In genomic region chr7:5527038-5527339, GRCh38 we compare ENCODE assay signal across 8 cellular contexts. TPM values are rescaled to one million over a fixed set of nuclear protein-coding genes. Genes with fewer than 3 reads are reported as not detected.
DNase-seq lines count a peak whose midpoint lies in the region; ATAC-seq and TF ChIP-seq lines count a peak whose summit lies in the region.
"Not testable (repeated sequence)": the region's sequence is repeated elsewhere in the genome, so short reads cannot be mapped to it uniquely, and the experiment has no call there.

No MANE protein-coding gene starts in this region.

- WGBS in trophoblast cell (ENCODE audit: extremely low coverage, insufficient coverage, insufficient read length) = no CpG with 5 or more reads among the region's 2 CpGs

- not testable (repeated sequence) for TF ChIP-seq CTCF in MM.1S (IDR thresholded peaks at IDR 0.05; ENCODE audit: low read length); activated CD8-positive, alpha-beta T cell treated with anti-CD3 and anti-CD28 coated beads for 36 hours (IDR thresholded peaks at IDR 0.05); brain (conservative IDR thresholded peaks at IDR 0.05); fibroblast of lung (conservative IDR thresholded peaks at IDR 0.05 in 1 of 2, IDR thresholded peaks at IDR 0.05 in 1 of 2; ENCODE audit: low read depth in 1 of 2, low read length in 2 of 2); tibial artery (IDR thresholded peaks at IDR 0.05)

- H3K18ac ChIP-seq in trophoblast cell (ENCODE audit: low read length) = not testable (repeated sequence)

- not testable (repeated sequence) for ATAC-seq in activated CD8-positive, alpha-beta T cell treated with anti-CD3 and anti-CD28 coated beads for 36 hours; memory B cell (ENCODE audit: low read depth)

- peaks cover 35% of the 10 kb centered on the region for H3K79me1 ChIP-seq in trophoblast cell (ENCODE audit: low read length)

- not testable (repeated sequence) for H2AFZ ChIP-seq in MM.1S (ENCODE audit: low read length); fibroblast of lung (ENCODE audit: low read length); trophoblast cell (ENCODE audit: insufficient read depth, low read length, poor library complexity)

- not testable (repeated sequence) for H2BK5ac ChIP-seq in trophoblast cell (ENCODE audit: low read depth, low read length, poor library complexity)

- not testable (repeated sequence) for H3K4ac ChIP-seq in trophoblast cell (ENCODE audit: low read depth, low read length)

- peaks cover 57% of the 10 kb centered on the region for H3F3A ChIP-seq in MM.1S (ENCODE audit: insufficient read depth, low read length)

- DNase-seq in CD8-positive, alpha-beta memory T cell; MM.1S; activated CD8-positive, alpha-beta T cell treated with anti-CD3 and anti-CD28 coated beads for 36 hours; fibroblast of lung (ENCODE audit: low read depth in 2 of 2); memory B cell (ENCODE audit: low spot score in 2 of 2); trophoblast cell; tibial artery: not testable (repeated sequence)

- H3K9me2 ChIP-seq in MM.1S (replicated peaks; ENCODE audit: insufficient read depth, low read length) = not testable (repeated sequence)

- peaks cover 33% of the 10 kb centered on the region for H4K20me1 ChIP-seq in MM.1S (ENCODE audit: insufficient read depth, low read length)
- H4K20me1 ChIP-seq in fibroblast of lung (ENCODE audit: control insufficient read depth, extremely low read depth, insufficient read depth, low read length) = not testable (repeated sequence)

- H3K23ac ChIP-seq in trophoblast cell (ENCODE audit: low read length) = not testable (repeated sequence)

- H3K4me1 ChIP-seq in CD8-positive, alpha-beta memory T cell (ENCODE audit: insufficient read depth, low read length) = peaks cover 29% of the 10 kb centered on the region
- H3K4me1 ChIP-seq in MM.1S (ENCODE audit: low read length) = peaks cover 13% of the 10 kb centered on the region
- not testable (repeated sequence) for H3K4me1 ChIP-seq in fibroblast of lung (ENCODE audit: control insufficient read depth, extremely low read depth, insufficient read depth, low read length)
- H3K4me1 ChIP-seq in trophoblast cell (ENCODE audit: control insufficient read depth in 1 of 2, insufficient read depth in 2 of 2, low read length in 2 of 2) = peaks cover 11 to 18% of the 10 kb centered on the region in 2 experiments
- H3K4me1 ChIP-seq in tibial artery = peaks cover 0 to 18% (median 4%) of the 10 kb centered on the region in 4 donors

- H3K4me3 Mint-ChIP-seq in CD8-positive, alpha-beta memory T cell = peak overlapping the region; percentile 97 to 100 (median 99)
- peak overlapping the region; percentile 96 for H3K4me3 Mint-ChIP-seq in activated CD8-positive, alpha-beta T cell treated with anti-CD3 and anti-CD28 coated beads for 36 hours
- H3K4me3 Mint-ChIP-seq in brain (peak overlapping the region; percentile 91 to 99 (median 97)), memory B cell (peak overlapping the region; percentile 93)

- not testable (repeated sequence) for H3K14ac ChIP-seq in trophoblast cell (ENCODE audit: low read length)

- H3K36me3 ChIP-seq in CD8-positive, alpha-beta memory T cell (ENCODE audit: insufficient read depth, low read length) = peaks cover 40% of the 10 kb centered on the region
- H3K36me3 ChIP-seq in MM.1S (replicated peaks; ENCODE audit: insufficient read depth, low read length) (peaks cover 18% of the 10 kb centered on the region), fibroblast of lung (ENCODE audit: control insufficient read depth, insufficient read depth, low read length) (peaks cover 36% of the 10 kb centered on the region), trophoblast cell (ENCODE audit: control insufficient read depth in 1 of 2, insufficient read depth in 2 of 2, low read length in 2 of 2) (peaks cover 40 to 48% of the 10 kb centered on the region in 2 experiments), tibial artery (peaks cover 39 to 70% (median 49%) of the 10 kb centered on the region in 3 donors)

- not testable (repeated sequence) for H4K91ac ChIP-seq in trophoblast cell (ENCODE audit: low read depth, low read length)

- H3K27ac ChIP-seq in CD8-positive, alpha-beta memory T cell (ENCODE audit: low read depth, low read length) = not testable (repeated sequence)
- peak overlapping the region; percentile 8; the same call in 1 of the 2 replicates for H3K27ac ChIP-seq in MM.1S (ENCODE audit: low read length)
- peak overlapping the region; percentile 78 for H3K27ac ChIP-seq in fibroblast of lung (ENCODE audit: insufficient read depth, low read length)
- H3K27ac ChIP-seq in trophoblast cell (ENCODE audit: low read depth, low read length) = peak overlapping the region; percentile 71
- peak overlapping the region; percentile 97 to 98 for H3K27ac ChIP-seq in tibial artery

- H3K9me3 ChIP-seq in CD8-positive, alpha-beta memory T cell (ENCODE audit: low read length); MM.1S (replicated peaks; ENCODE audit: insufficient read depth, low read length); fibroblast of lung (ENCODE audit: control insufficient read depth, insufficient read depth, low read depth, low read length); tibial artery: not testable (repeated sequence)
- H3K9me3 ChIP-seq in trophoblast cell (ENCODE audit: insufficient read depth, low read depth, low read length) = peaks cover 14% of the 10 kb centered on the region

- H3K27me3 ChIP-seq in CD8-positive, alpha-beta memory T cell (ENCODE audit: insufficient read depth, low read length, poor library complexity, severe bottlenecking); MM.1S (replicated peaks; ENCODE audit: insufficient read depth, low read length); fibroblast of lung (ENCODE audit: control insufficient read depth, insufficient read depth, low read length); trophoblast cell (ENCODE audit: insufficient read depth, low read length); tibial artery: not testable (repeated sequence)

- intact Hi-C loops in activated CD8-positive, alpha-beta T cell treated with anti-CD3 and anti-CD28 coated beads for 36 hours (cut with micrococcal nuclease); tibial artery (cut with DNase I; ENCODE audit: low total_unique reads): not testable (repeated sequence)

- CTCF ChIA-PET in CD8-positive, alpha-beta memory T cell (lab: Charles Lee) = interaction anchor here (1.2 kb wide), 1 partner anchor 32 kb away, joined by 3 read pairs; no protein-coding TSS in a partner anchor
- CTCF ChIA-PET in activated CD8-positive, alpha-beta T cell treated with anti-CD3 and anti-CD28 coated beads for 36 hours (lab: Charles Lee) = interaction anchor here (3.9 kb wide), 1 partner anchor 32 kb away, joined by 29 read pairs; no protein-coding TSS in a partner anchor

- peaks cover 0 to 14% (median 0%) of the 10 kb centered on the region in 5 donors for H3K9me3 Mint-ChIP-seq in CD8-positive, alpha-beta memory T cell
- not testable (repeated sequence) for H3K9me3 Mint-ChIP-seq in activated CD8-positive, alpha-beta T cell treated with anti-CD3 and anti-CD28 coated beads for 36 hours; memory B cell
- H3K9me3 Mint-ChIP-seq in brain = peaks cover 0 to 12% (median 2%) of the 10 kb centered on the region in 5 experiments

- H3K9ac ChIP-seq in MM.1S (ENCODE audit: low read length) = not testable (repeated sequence)
- H3K9ac ChIP-seq in fibroblast of lung (ENCODE audit: insufficient read depth, low read length) = peak overlapping the region; percentile 50
- peak overlapping the region; percentile 60 for H3K9ac ChIP-seq in trophoblast cell (ENCODE audit: low read length)

- peak overlapping the region; percentile 2 for H4K8ac ChIP-seq in trophoblast cell (ENCODE audit: low read depth, low read length)

- H2AK5ac ChIP-seq in trophoblast cell (ENCODE audit: low read length) = not testable (repeated sequence)

- not testable (repeated sequence) for H2BK12ac ChIP-seq in trophoblast cell (ENCODE audit: low read length)

- H3K27me3 Mint-ChIP-seq in CD8-positive, alpha-beta memory T cell = peaks cover 0 to 27% of the 10 kb centered on the region in 2 donors
- H3K27me3 Mint-ChIP-seq in activated CD8-positive, alpha-beta T cell treated with anti-CD3 and anti-CD28 coated beads for 36 hours; memory B cell: not testable (repeated sequence)
- H3K27me3 Mint-ChIP-seq in brain = peaks cover 21% of the 10 kb centered on the region

- peak overlapping the region; percentile 39 for H4K12ac ChIP-seq in trophoblast cell (ENCODE audit: low read depth, low read length)

- H2BK120ac ChIP-seq in trophoblast cell (ENCODE audit: insufficient read depth, low read length, poor library complexity) = not testable (repeated sequence)

- not testable (repeated sequence) for H3K4me2 ChIP-seq in MM.1S (ENCODE audit: low read depth, low read length)
- H3K4me2 ChIP-seq in fibroblast of lung (ENCODE audit: extremely low read depth, insufficient read depth, low read length) (peak overlapping the region; percentile 90), trophoblast cell (ENCODE audit: low read length) (peak overlapping the region; percentile 86)

- peak overlapping the region; percentile 85 to 98 (median 94) for H3K27ac Mint-ChIP-seq in CD8-positive, alpha-beta memory T cell
- H3K27ac Mint-ChIP-seq in activated CD8-positive, alpha-beta T cell treated with anti-CD3 and anti-CD28 coated beads for 36 hours = peak overlapping the region; percentile 96
- H3K27ac Mint-ChIP-seq in brain = peak overlapping the region in 3 of 5 experiments; percentile 68 to 99 (median 98)
- peak overlapping the region; percentile 95 for H3K27ac Mint-ChIP-seq in memory B cell

- peaks cover 33% of the 10 kb centered on the region for H3K79me2 ChIP-seq in MM.1S (ENCODE audit: low read length)
- peaks cover 55% of the 10 kb centered on the region for H3K79me2 ChIP-seq in fibroblast of lung (ENCODE audit: control insufficient read depth, insufficient read depth, low read length)
- peaks cover 30% of the 10 kb centered on the region for H3K79me2 ChIP-seq in trophoblast cell (ENCODE audit: control insufficient read depth, insufficient read depth, low read length, poor library complexity)

- peak overlapping the region; percentile 86 for H3K4me3 ChIP-seq in CD8-positive, alpha-beta memory T cell (ENCODE audit: low read length)
- not testable (repeated sequence) for H3K4me3 ChIP-seq in MM.1S (ENCODE audit: low read length)
- H3K4me3 ChIP-seq in fibroblast of lung (replicated peaks in 1 of 4; ENCODE audit: control extremely low read depth in 1 of 4, insufficient read depth in 1 of 4, low read depth in 3 of 4, low read length in 4 of 4) (peak overlapping the region; percentile 81 to 97 (median 90)), trophoblast cell (ENCODE audit: low read depth, low read length) (peak overlapping the region; percentile 52), tibial artery (peak overlapping the region; percentile 75 to 90)

- peaks cover 41 to 61% (median 51%) of the 10 kb centered on the region in 3 donors for H3K4me1 Mint-ChIP-seq in CD8-positive, alpha-beta memory T cell
- peaks cover 26% of the 10 kb centered on the region for H3K4me1 Mint-ChIP-seq in activated CD8-positive, alpha-beta T cell treated with anti-CD3 and anti-CD28 coated beads for 36 hours (ENCODE audit: low read depth)
- peaks cover 52% of the 10 kb centered on the region for H3K4me1 Mint-ChIP-seq in brain
- H3K4me1 Mint-ChIP-seq in memory B cell = peaks cover 48% of the 10 kb centered on the region

- H3K36me3 Mint-ChIP-seq in CD8-positive, alpha-beta memory T cell = peaks cover 24 to 54% (median 26%) of the 10 kb centered on the region in 3 donors
- H3K36me3 Mint-ChIP-seq in activated CD8-positive, alpha-beta T cell treated with anti-CD3 and anti-CD28 coated beads for 36 hours (ENCODE audit: low read depth) = peaks cover 56% of the 10 kb centered on the region
- peaks cover 59% of the 10 kb centered on the region for H3K36me3 Mint-ChIP-seq in brain
- H3K36me3 Mint-ChIP-seq in memory B cell = peaks cover 30% of the 10 kb centered on the region

- POLR2A ChIA-PET in CD8-positive, alpha-beta memory T cell (lab: Charles Lee) = interaction anchor here (3.2 kb wide), 1 partner anchor 32 kb away, joined by 29 read pairs; no protein-coding TSS in a partner anchor
- POLR2A ChIA-PET in activated CD8-positive, alpha-beta T cell treated with anti-CD3 and anti-CD28 coated beads for 36 hours (lab: Charles Lee) = interaction anchor here (1.6 to 2.0 kb wide), 2 partner anchors 12 to 130 kb away, joined by 5 to 6 read pairs; no protein-coding TSS in a partner anchor

RNA-seq across cellular contexts. Expression of gene ACTB, which starts 3.4 kb away (rescaled TPM):
- total RNA-seq in CD8-positive, alpha-beta memory T cell = 1,000 to 10,000 TPM; 7,281 to 7,320 TPM
- polyA plus RNA-seq in CD8-positive, alpha-beta memory T cell = 15,398 TPM
- total RNA-seq in activated CD8-positive, alpha-beta T cell treated with anti-CD3 and anti-CD28 coated beads for 36 hours = 1,000 to 10,000 TPM; 9,410 to 9,639 TPM
- polyA plus RNA-seq in brain (ENCODE audit: insufficient read depth, low read depth, low replicate concordance) (4,273 TPM), fibroblast of lung (6,970 and 7,302 TPM in 2 replicates)
- total RNA-seq in fibroblast of lung = 1,742 and 2,599 TPM in 2 replicates
- polyA plus RNA-seq in fibroblast of lung (2012) = 11,369 and 11,817 TPM in 2 replicates
- polyA minus RNA-seq in fibroblast of lung (ENCODE audit: low replicate concordance) = 42,169 and 43,266 TPM in 2 replicates
- 11,522 and 11,821 TPM in 2 replicates for polyA plus RNA-seq in trophoblast cell (2013)

RNA-seq across cellular contexts. Expression of gene FBXL18, which starts 13.4 kb away (rescaled TPM):
- 10 to 100 TPM; 16.3 to 16.9 TPM for total RNA-seq in CD8-positive, alpha-beta memory T cell
- polyA plus RNA-seq in CD8-positive, alpha-beta memory T cell = 3.0 TPM
- total RNA-seq in activated CD8-positive, alpha-beta T cell treated with anti-CD3 and anti-CD28 coated beads for 36 hours = 1 to 10 TPM; 7.5 to 7.7 TPM
- polyA plus RNA-seq in brain (ENCODE audit: insufficient read depth, low read depth, low replicate concordance) = 8.2 TPM
- 3.3 and 5.1 TPM in 2 replicates for total RNA-seq in fibroblast of lung
- polyA plus RNA-seq in fibroblast of lung = 2.9 and 3.1 TPM in 2 replicates
- polyA plus RNA-seq in fibroblast of lung (2012) = 6.0 and 6.1 TPM in 2 replicates
- 13.2 and 16.1 TPM in 2 replicates for polyA minus RNA-seq in fibroblast of lung (ENCODE audit: low replicate concordance)
- 10.7 and 11.6 TPM in 2 replicates for polyA plus RNA-seq in trophoblast cell (2013)
